Comparison of ENCODE assay signal across 33 cellular contexts in the genomic region with DNA sequence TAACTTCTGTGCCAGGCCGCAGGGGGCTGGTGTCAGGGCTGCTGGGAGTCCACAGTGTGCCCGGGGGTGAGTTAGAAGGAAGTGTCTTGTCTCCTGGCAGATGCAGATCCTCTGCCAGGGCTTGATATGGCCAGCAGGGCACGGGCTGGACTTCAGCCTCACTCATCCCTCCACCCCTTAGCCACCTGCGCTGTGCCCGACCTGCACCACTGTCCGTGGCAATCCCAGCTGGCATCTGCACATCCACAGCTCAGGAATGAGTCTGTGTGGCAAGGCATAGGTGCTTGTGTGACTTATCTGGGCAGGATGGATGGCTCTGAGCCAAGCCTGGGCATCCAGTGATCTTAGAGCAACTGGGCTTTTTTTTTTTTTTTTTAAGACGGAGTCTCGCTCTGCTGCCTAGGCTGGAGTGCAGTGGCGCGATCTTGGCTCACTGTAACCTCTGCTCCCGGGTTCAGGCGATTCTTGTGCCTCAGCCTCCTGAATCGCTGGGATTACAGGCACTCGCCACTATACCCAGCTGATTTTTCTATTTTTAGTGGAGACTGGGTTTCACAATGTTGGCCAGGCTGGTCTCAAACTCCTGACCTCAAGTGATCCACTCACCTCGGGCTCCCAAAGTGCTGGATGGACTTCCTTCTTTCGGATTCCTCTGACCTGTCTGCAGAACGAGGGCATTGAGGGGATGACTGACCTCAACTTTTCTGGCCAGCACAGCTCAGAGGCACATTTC. TPM values are rescaled to one million over a fixed set of nuclear protein-coding genes. Genes with fewer than 3 reads are reported as not detected.
"Had no signal": no experiment of that assay in that cellular context is flagged by ENCODE, and none has a peak within 500 bp of the region (broad histone marks: within the 10 kb centered on the region; RNA-seq: fewer than 3 reads in every experiment).

No MANE protein-coding gene starts in this region.

- H3K4me1 ChIP-seq: gastroesophageal sphincter, left lung, uterus had no signal

- H3K36me3 Mint-ChIP-seq: activated CD8-positive, alpha-beta memory T cell treated with anti-CD3 and anti-CD28 coated beads, Interleukin-2, amount 10 ng/mL, durations not matched to agents 7 days and 5 days; activated naive CD8-positive, alpha-beta T cell; natural killer cell; stimulated activated effector memory CD8-positive, alpha-beta T cell treated with anti-CD3 and anti-CD28 coated beads, Interleukin-12 subunit alpha, Interleukin-12 subunit beta, amount 100 ng/mL, for 72 hours; type B pancreatic cell had no signal

- H3K9me3 ChIP-seq: gastroesophageal sphincter, left lung, thoracic aorta, uterus had no signal

- H3K27me3 ChIP-seq: gastroesophageal sphincter, left lung, neural progenitor cell, uterus had no signal

- H3K36me3 ChIP-seq: gastroesophageal sphincter, left lung, neural progenitor cell, thoracic aorta, uterus had no signal

- ATAC-seq: activated CD4-positive, alpha-beta T cell treated with anti-CD3 and anti-CD28 coated beads for 36 hours; activated CD8-positive, alpha-beta memory T cell treated with anti-CD3 and anti-CD28 coated beads, Interleukin-2, amount 10 ng/mL, durations not matched to agents 7 days and 5 days; activated CD8-positive, alpha-beta T cell treated with anti-CD3 and anti-CD28 coated beads, Interleukin-2, amount 10 ng/mL, durations not matched to agents 7 days and 5 days; effector memory CD8-positive, alpha-beta T cell; gastroesophageal sphincter; left lung; natural killer cell; sciatic nerve; stimulated activated effector memory CD8-positive, alpha-beta T cell treated with anti-CD3 and anti-CD28 coated beads, Interleukin-12 subunit alpha, Interleukin-12 subunit beta, amount 100 ng/mL, for 72 hours had no signal

- H3K27me3 Mint-ChIP-seq: activated CD4-positive, alpha-beta T cell treated with anti-CD3 and anti-CD28 coated beads for 36 hours; activated CD8-positive, alpha-beta memory T cell treated with anti-CD3 and anti-CD28 coated beads, Interleukin-2, amount 10 ng/mL, durations not matched to agents 7 days and 5 days; activated naive CD8-positive, alpha-beta T cell; stimulated activated naive CD8-positive, alpha-beta T cell treated with anti-CD3 and anti-CD28 coated beads, Interleukin-15, Interleukin-2, amounts not matched to agents 100 ng/mL and 50 ng/mL, for 24 hours; type B pancreatic cell had no signal

- H3K4me3 ChIP-seq: coronary artery, gastroesophageal sphincter, left lung, lung, neural progenitor cell, skin epidermis, thoracic aorta, uterus had no signal

- DNase-seq: activated CD4-positive, alpha-beta T cell treated with anti-CD3 and anti-CD28 coated beads for 36 hours; activated CD4-positive, CD25-positive, alpha-beta regulatory T cell; activated CD8-positive, alpha-beta memory T cell treated with anti-CD3 and anti-CD28 coated beads, Interleukin-2, amount 10 ng/mL, durations not matched to agents 7 days and 5 days; activated CD8-positive, alpha-beta T cell treated with anti-CD3 and anti-CD28 coated beads, Interleukin-2, amount 10 ng/mL, durations not matched to agents 7 days and 5 days; activated naive CD4-positive, alpha-beta T cell treated with Interleukin-2 at 50 U/mL for 16 hours; cerebellar nuclear complex; effector memory CD8-positive, alpha-beta T cell; erythroblast; hippocampal formation; left lung; mesendoderm; natural killer cell; stimulated activated CD4-positive, alpha-beta T cell treated with anti-CD3 and anti-CD28 coated beads, Interleukin-4, amount 100 ng/mL, for 24 hours; T-helper 1 cell; uterus had no signal

- H3K9me3 Mint-ChIP-seq: effector memory CD8-positive, alpha-beta T cell; natural killer cell; neural progenitor cell; stimulated activated effector memory CD8-positive, alpha-beta T cell treated with anti-CD3 and anti-CD28 coated beads, Interleukin-12 subunit alpha, Interleukin-12 subunit beta, amount 100 ng/mL, for 72 hours; stimulated activated naive CD8-positive, alpha-beta T cell treated with anti-CD3 and anti-CD28 coated beads, Interleukin-15, Interleukin-2, amounts not matched to agents 100 ng/mL and 50 ng/mL, for 24 hours; T-helper 2 cell treated with Interferon-gamma antibody and Interleukin-4, amounts not matched to agents 5 μg/mL and 100 μg/mL, for 36 hours; type B pancreatic cell had no signal

- H3K4me1 Mint-ChIP-seq: activated CD4-positive, alpha-beta T cell treated with anti-CD3 and anti-CD28 coated beads for 36 hours; activated CD8-positive, alpha-beta memory T cell treated with anti-CD3 and anti-CD28 coated beads, Interleukin-2, amount 10 ng/mL, durations not matched to agents 7 days and 5 days; natural killer cell; stimulated activated effector memory CD8-positive, alpha-beta T cell treated with anti-CD3 and anti-CD28 coated beads, Interleukin-12 subunit alpha, Interleukin-12 subunit beta, amount 100 ng/mL, for 72 hours had no signal

- H3K27ac ChIP-seq: coronary artery, gastroesophageal sphincter, left lung, neural progenitor cell, skin epidermis, thoracic aorta, uterus had no signal

- H3K4me3 Mint-ChIP-seq: activated CD4-positive, alpha-beta T cell treated with anti-CD3 and anti-CD28 coated beads for 36 hours; activated CD8-positive, alpha-beta memory T cell treated with anti-CD3 and anti-CD28 coated beads, Interleukin-2, amount 10 ng/mL, durations not matched to agents 7 days and 5 days; activated CD8-positive, alpha-beta T cell treated with anti-CD3 and anti-CD28 coated beads, Interleukin-2, amount 10 ng/mL, durations not matched to agents 7 days and 5 days; activated naive CD8-positive, alpha-beta T cell; effector memory CD8-positive, alpha-beta T cell; natural killer cell; neural progenitor cell; stimulated activated effector memory CD8-positive, alpha-beta T cell treated with anti-CD3 and anti-CD28 coated beads, Interleukin-12 subunit alpha, Interleukin-12 subunit beta, amount 100 ng/mL, for 72 hours; stimulated activated naive CD8-positive, alpha-beta T cell treated with anti-CD3 and anti-CD28 coated beads, Interleukin-15, Interleukin-2, amounts not matched to agents 100 ng/mL and 50 ng/mL, for 24 hours; T-helper 2 cell treated with Interferon-gamma antibody and Interleukin-4, amounts not matched to agents 5 μg/mL and 100 μg/mL, for 36 hours; type B pancreatic cell had no signal

- H3K27ac Mint-ChIP-seq: activated CD4-positive, alpha-beta T cell treated with anti-CD3 and anti-CD28 coated beads for 36 hours; activated CD8-positive, alpha-beta memory T cell treated with anti-CD3 and anti-CD28 coated beads, Interleukin-2, amount 10 ng/mL, durations not matched to agents 7 days and 5 days; activated CD8-positive, alpha-beta T cell treated with anti-CD3 and anti-CD28 coated beads, Interleukin-2, amount 10 ng/mL, durations not matched to agents 7 days and 5 days; activated naive CD8-positive, alpha-beta T cell; effector memory CD8-positive, alpha-beta T cell; natural killer cell; stimulated activated effector memory CD8-positive, alpha-beta T cell treated with anti-CD3 and anti-CD28 coated beads, Interleukin-12 subunit alpha, Interleukin-12 subunit beta, amount 100 ng/mL, for 72 hours; stimulated activated naive CD8-positive, alpha-beta T cell treated with anti-CD3 and anti-CD28 coated beads, Interleukin-15, Interleukin-2, amounts not matched to agents 100 ng/mL and 50 ng/mL, for 24 hours; T-helper 2 cell treated with Interferon-gamma antibody and Interleukin-4, amounts not matched to agents 5 μg/mL and 100 μg/mL, for 36 hours; type B pancreatic cell had no signal

RNA-seq across cellular contexts. Expression of a gene that starts 22.5 kb away (rescaled TPM):
- total RNA-seq: activated CD4-positive, alpha-beta T cell treated with anti-CD3 and anti-CD28 coated beads for 36 hours; activated CD8-positive, alpha-beta memory T cell treated with anti-CD3 and anti-CD28 coated beads, Interleukin-2, amount 10 ng/mL, durations not matched to agents 7 days and 5 days; activated CD8-positive, alpha-beta T cell treated with anti-CD3 and anti-CD28 coated beads, Interleukin-2, amount 10 ng/mL, durations not matched to agents 7 days and 5 days; bronchial epithelial cell; gastroesophageal sphincter; left lung; lung; mononuclear cell; natural killer cell; omental fat pad; sciatic nerve; subcutaneous adipose tissue; thoracic aorta; uterus had no signal
- polyA plus RNA-seq: adipose tissue, keratinocyte had no signal

RNA-seq across cellular contexts. Expression of a gene that starts 57.4 kb away (rescaled TPM):
- total RNA-seq: activated CD4-positive, alpha-beta T cell treated with anti-CD3 and anti-CD28 coated beads for 36 hours; activated CD8-positive, alpha-beta memory T cell treated with anti-CD3 and anti-CD28 coated beads, Interleukin-2, amount 10 ng/mL, durations not matched to agents 7 days and 5 days; activated CD8-positive, alpha-beta T cell treated with anti-CD3 and anti-CD28 coated beads, Interleukin-2, amount 10 ng/mL, durations not matched to agents 7 days and 5 days; bronchial epithelial cell; mononuclear cell; natural killer cell; subcutaneous adipose tissue; thoracic aorta had no signal
- polyA plus RNA-seq: keratinocyte had no signal
